ENCODE assay signal across 7 cellular contexts in the genomic region with DNA sequence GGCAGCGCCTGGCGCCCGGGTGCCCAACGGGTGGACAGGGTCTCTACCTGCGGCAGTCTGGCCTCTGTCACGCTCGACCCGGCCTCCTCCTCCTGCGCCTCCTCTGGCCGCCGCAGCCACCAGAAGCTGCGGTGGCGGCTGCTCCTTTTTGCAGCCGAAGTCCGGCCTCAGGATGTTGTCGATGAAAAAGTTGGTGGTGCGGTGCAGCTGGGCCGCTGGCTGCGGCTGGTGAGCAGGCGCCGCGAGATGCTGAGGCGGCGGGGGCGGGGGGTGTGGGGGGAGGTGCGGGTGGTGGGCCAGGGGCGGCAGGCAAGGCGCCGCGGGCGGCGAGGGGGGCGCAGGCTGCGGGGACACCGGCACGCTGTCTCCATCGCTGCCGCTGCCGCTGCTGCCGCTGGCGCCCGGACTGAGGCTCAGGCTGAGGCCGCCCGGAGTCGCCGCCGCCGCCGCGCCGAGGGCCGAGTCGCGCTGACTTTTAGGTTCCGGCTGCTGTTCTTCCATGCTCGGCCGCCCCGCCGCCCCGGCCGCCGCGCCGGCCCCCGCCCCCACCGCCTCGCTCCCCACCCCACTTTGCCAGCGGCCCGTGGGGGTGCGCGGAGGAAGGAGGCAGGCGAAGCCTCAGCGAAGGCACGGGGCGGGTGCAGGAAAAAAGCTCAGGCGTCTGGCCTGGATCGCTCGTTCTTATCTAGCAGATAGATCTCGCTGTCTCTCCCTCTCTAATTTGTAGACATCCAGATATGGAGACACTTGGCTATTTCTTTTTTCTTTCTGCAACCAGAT. TPM values are rescaled to one million over a fixed set of nuclear protein-coding genes. Genes with fewer than 3 reads are reported as not detected.
DNase-seq lines count a peak whose midpoint lies in the region; ATAC-seq, FAIRE-seq and TF ChIP-seq lines count a peak whose summit lies in the region.

No MANE protein-coding gene starts in this region.

- no peak overlapping the region for H2AFZ ChIP-seq in IMR-90 (replicated peaks; ENCODE audit: low read length, poor library complexity)

- no peak overlapping the region for H3K18ac ChIP-seq in IMR-90 (ENCODE audit: low read depth, low read length)

- POLR2A ChIA-PET in IMR-90 (lab: Charles Lee; ENCODE audit: unreplicated experiment) = interaction anchor here (0.7 kb wide), 1 partner anchor 992 kb away, joined by 12 read pairs; no protein-coding TSS in a partner anchor

- H3K9me3 ChIP-seq in IMR-90 (ENCODE audit: control insufficient read depth, insufficient read depth, low read length) = peaks cover 2% of the 10 kb centered on the region; the same call in 1 of the 2 replicates
- no peaks in the 10 kb centered on the region for H3K9me3 ChIP-seq in ectodermal cell (ENCODE audit: control insufficient read depth, low read length)
- H3K9me3 ChIP-seq in small intestine (ENCODE audit: control insufficient read depth, low read depth) = no peaks in the 10 kb centered on the region

- no peaks in the 10 kb centered on the region for H3K4me1 ChIP-seq in IMR-90 (ENCODE audit: control insufficient read depth, insufficient read depth, low read length)
- peaks cover 26% of the 10 kb centered on the region for H3K4me1 ChIP-seq in ectodermal cell (ENCODE audit: control insufficient read depth, insufficient read depth, low read length)
- peaks cover 0 to 3% of the 10 kb centered on the region in 2 donors for H3K4me1 ChIP-seq in small intestine (ENCODE audit: control insufficient read depth in 2 of 2, insufficient read depth in 1 of 2, low read depth in 1 of 2, low read length in 1 of 2)

- no peak overlapping the region for H3K4ac ChIP-seq in IMR-90 (ENCODE audit: low read depth, low read length)

- no peak overlapping the region for H2BK15ac ChIP-seq in IMR-90 (ENCODE audit: low read depth, low read length)

- H2BK120ac ChIP-seq in IMR-90 (ENCODE audit: low read depth, low read length) = no peak overlapping the region

- H3K27ac Mint-ChIP-seq in Calu3 (ENCODE audit: unreplicated experiment) = no peak overlapping the region
- no peak overlapping the region for H3K27ac Mint-ChIP-seq in osteocyte (ENCODE audit: unreplicated experiment)

- no peak for TF ChIP-seq CTCF in Calu3 (IDR thresholded peaks at IDR 0.05; ENCODE audit: unreplicated experiment)
- TF ChIP-seq CTCF in IMR-90 (conservative IDR thresholded peaks at IDR 0.05; ENCODE audit: low read depth, low read length) = no peak
- no peak for TF ChIP-seq CTCF in osteocyte (IDR thresholded peaks at IDR 0.05)

- no peak overlapping the region for H4K91ac ChIP-seq in IMR-90 (ENCODE audit: insufficient read depth, low read depth, low read length)

- ATAC-seq in IMR-90 (ENCODE audit: low read depth) (peak; percentile 28; the same call in 1 of the 2 replicates), HG02759 (IDR thresholded peaks at IDR 0.05; ENCODE audit: unreplicated experiment) (no peak)

- H3K4me3 ChIP-seq in IMR-90 (ENCODE audit: insufficient read depth, low read depth, low read length) (no peak overlapping the region), ectodermal cell (ENCODE audit: insufficient read depth, low read depth, low read length) (peak overlapping the region; percentile 34), small intestine (ENCODE audit: low read depth in 1 of 2, low read length in 2 of 2) (peak overlapping the region in 1 of 2 donors; percentile 31)

- peak overlapping the region; percentile 29; the same call in 1 of the 2 replicates for H3K4me2 ChIP-seq in IMR-90 (ENCODE audit: low read depth, low read length)

- H4K8ac ChIP-seq in IMR-90 (ENCODE audit: low read depth in 2 of 2, low read length in 2 of 2) = no peak overlapping the region

- no peak for TF ChIP-seq POLR2A in IMR-90 (IDR thresholded peaks at IDR 0.05; ENCODE audit: low read depth, low read length)

- peaks cover 16% of the 10 kb centered on the region for H3K36me3 Mint-ChIP-seq in Calu3 (ENCODE audit: insufficient read depth, unreplicated experiment)
- H3K36me3 Mint-ChIP-seq in osteocyte (ENCODE audit: unreplicated experiment) = no peaks in the 10 kb centered on the region

- H3K4me3 Mint-ChIP-seq in Calu3 (ENCODE audit: low read depth, unreplicated experiment) = peak overlapping the region; percentile 73
- peak overlapping the region; percentile 64 for H3K4me3 Mint-ChIP-seq in osteocyte (ENCODE audit: unreplicated experiment)

- H4K20me1 ChIP-seq in IMR-90 (ENCODE audit: insufficient read depth, low read length) = no peaks in the 10 kb centered on the region

- CTCF ChIA-PET in Calu3 (lab: Charles Lee) = interaction anchor here (0.6 to 1.9 kb wide), 4 partner anchors 8 to 606 kb away, joined by 3 to 4 read pairs (median 4); no protein-coding TSS in a partner anchor
- CTCF ChIA-PET in IMR-90 (lab: Yijun Ruan, JAX) = interaction anchor here (1.1 kb wide), 1 partner anchor 9 kb away, joined by 3 read pairs; no protein-coding TSS in a partner anchor

- no peak overlapping the region for H3K9ac ChIP-seq in IMR-90 (ENCODE audit: low read depth, low read length)

- H3K36me3 ChIP-seq in IMR-90 (ENCODE audit: control insufficient read depth, insufficient read depth, low read length) = no peaks in the 10 kb centered on the region
- H3K36me3 ChIP-seq in ectodermal cell (ENCODE audit: control insufficient read depth, insufficient read depth, low read length) = no peaks in the 10 kb centered on the region
- no peaks in the 10 kb centered on the region for H3K36me3 ChIP-seq in small intestine (ENCODE audit: control insufficient read depth in 2 of 2, insufficient read depth in 2 of 2, low read length in 2 of 2)

- 1% methylated on average over 15 of the region's 79 CpGs; no CpG with 5 or more reads in 1 of the 2 experiments for WGBS in IMR-90 (ENCODE audit: extremely low coverage in 2 of 2, insufficient read length in 1 of 2), 2 experiments
- 1% methylated on average over 79 of the region's 79 CpGs for WGBS in ectodermal cell, 2 experiments
- WGBS in small intestine, 3 donors = 2 to 3% (median 2%) methylated on average over 47 to 79 of the region's 79 CpGs

- H3K9me1 ChIP-seq in IMR-90 (ENCODE audit: insufficient read depth, low read length) = no peaks in the 10 kb centered on the region

- peaks cover 9% of the 10 kb centered on the region for H3K4me1 Mint-ChIP-seq in Calu3 (ENCODE audit: low read depth, unreplicated experiment)
- peaks cover 26% of the 10 kb centered on the region for H3K4me1 Mint-ChIP-seq in osteocyte (ENCODE audit: unreplicated experiment)

- intact Hi-C loops in Calu3 (cut with micrococcal nuclease; ENCODE audit: unreplicated experiment) = no loop called here
- intact Hi-C loops in IMR-90 (cut with micrococcal nuclease) = no loop called here

- TF ChIP-seq RAD21 in IMR-90 (IDR thresholded peaks at IDR 0.05; ENCODE audit: low read length) = no peak

- in situ Hi-C loops in IMR-90 (cut with MboI; ENCODE audit: low sequenced_read_pairs) = no loop called here

- no peak overlapping the region for H2BK5ac ChIP-seq in IMR-90 (ENCODE audit: low read depth, low read length, poor library complexity, severe bottlenecking)

- peak; percentile 46 for DNase-seq in Calu3
- no peak for DNase-seq in IMR-90
- DNase-seq in osteocyte (ENCODE audit: extremely low spot score, unreplicated experiment) = peak; percentile 81
- no peak for DNase-seq in stimulated activated naive CD4-positive, alpha-beta T cell (lab: John Stamatoyannopoulos, UW)
- DNase-seq in small intestine = no peak

- H3K27me3 ChIP-seq in IMR-90 (ENCODE audit: control insufficient read depth, insufficient read depth, low read length) (peaks cover 89% of the 10 kb centered on the region), ectodermal cell (ENCODE audit: control insufficient read depth, insufficient read depth, low read length, poor library complexity, severe bottlenecking) (peaks cover 100% of the 10 kb centered on the region), small intestine (ENCODE audit: control insufficient read depth in 2 of 2, insufficient read depth in 2 of 2, low read length in 2 of 2) (peaks cover 19 to 81% of the 10 kb centered on the region in 2 donors)

- FAIRE-seq in small intestine (lab: Jason Lieb, UNC) = no peak

- no peak overlapping the region for H2AK5ac ChIP-seq in IMR-90 (ENCODE audit: low read depth, low read length)

- no peak overlapping the region for H3K27ac ChIP-seq in IMR-90 (ENCODE audit: insufficient read depth, low read length)
- H3K27ac ChIP-seq in ectodermal cell (ENCODE audit: insufficient read depth, low read depth, low read length, poor library complexity, severe bottlenecking) = no peak overlapping the region
- no peak overlapping the region for H3K27ac ChIP-seq in small intestine (ENCODE audit: low read depth in 1 of 2, low read length in 1 of 2)

- H3K14ac ChIP-seq in IMR-90 (replicated peaks; ENCODE audit: low read depth, low read length) = no peak overlapping the region

- H2AK9ac ChIP-seq in IMR-90 (replicated peaks; ENCODE audit: low read depth, low read length, poor library complexity) = no peak overlapping the region

- H3K79me1 ChIP-seq in IMR-90 (ENCODE audit: low read depth in 1 of 2, low read length in 2 of 2) = no peaks in the 10 kb centered on the region

- H3K56ac ChIP-seq in IMR-90 (ENCODE audit: extremely low read depth, insufficient read depth, low read length) = no peak overlapping the region

- H3K9me3 Mint-ChIP-seq in Calu3 (ENCODE audit: low read depth, unreplicated experiment) = no peaks in the 10 kb centered on the region
- no peaks in the 10 kb centered on the region for H3K9me3 Mint-ChIP-seq in osteocyte (ENCODE audit: unreplicated experiment)

- no peak overlapping the region for H2BK20ac ChIP-seq in IMR-90 (ENCODE audit: low read depth, low read length)

- BruUV-seq in Calu3 (replicated peaks; lab: Mats Ljungman, UMichigan) = no TSS peak
- BruUV-seq in IMR-90 (replicated peaks; lab: Mats Ljungman, UMichigan) = no TSS peak

- no peak overlapping the region for H4K5ac ChIP-seq in IMR-90 (ENCODE audit: low read depth, low read length)

- H3K27me3 Mint-ChIP-seq in Calu3 (ENCODE audit: unreplicated experiment) (peaks cover 43% of the 10 kb centered on the region), osteocyte (ENCODE audit: unreplicated experiment) (peaks cover 81% of the 10 kb centered on the region)

- dilution Hi-C loops in IMR-90 (cut with HindIII; ENCODE audit: low sequenced_read_pairs, unreplicated experiment) = no loop called here

- no peak overlapping the region for H3K23ac ChIP-seq in IMR-90 (ENCODE audit: low read depth, low read length)

TF ChIP-seq in IMR-90, 13 proteins besides CTCF, POLR2A, EP300 and RAD21 (continues in another document):
- TF ChIP-seq SMC3 (IDR thresholded peaks at IDR 0.05; ENCODE audit: low read depth, low read length) (no peak), RCOR1 (IDR thresholded peaks at IDR 0.05; ENCODE audit: insufficient replicate concordance, low read length) (no peak), BHLHE40 (IDR thresholded peaks at IDR 0.05; ENCODE audit: low read depth, low read length) (no peak), MAFK (IDR thresholded peaks at IDR 0.05; ENCODE audit: low read depth, low read length) (no peak)

RNA-seq across cellular contexts. Expression of a gene that starts 0.6 kb away (rescaled TPM):
- total RNA-seq in Calu3 (2022) (2.3 TPM in 2 replicates), IMR-90 (2012; rRNA removed) (not detected in 2 replicates), osteocyte (not detected in 2 replicates)
- polyA plus RNA-seq in IMR-90 (2012; rRNA removed) (not detected in 2 replicates), small intestine (not detected)
- polyA plus RNA-seq in IMR-90 (2012; cell fraction: cytosol; rRNA removed) = not detected in 2 replicates
- not detected in 2 replicates for polyA plus RNA-seq in IMR-90 (2012; cell fraction: nucleus; rRNA removed; ENCODE audit: low replicate concordance)
- polyA plus RNA-seq in ectodermal cell (2013, experiment 1 of 4) = 15.6 TPM
- polyA plus RNA-seq in ectodermal cell (2013, experiment 2 of 4) = 8.8 TPM
- 12.8 TPM for polyA plus RNA-seq in ectodermal cell (2013, experiment 3 of 4)
- polyA plus RNA-seq in ectodermal cell (2013, experiment 4 of 4) = 9.6 TPM

Comparison
In these comparisons a context has a peak if more than half of its experiments do, and no peak if none do; other contexts are left out.
1. DNase-seq: peak in Calu3 (single experiment) and osteocyte (single experiment); none in IMR-90 (single experiment), stimulated activated naive CD4-positive, alpha-beta T cell (0 of 6) and small intestine (single experiment).